ENCODE assay signal across 8 cellular contexts in the genomic region with DNA sequence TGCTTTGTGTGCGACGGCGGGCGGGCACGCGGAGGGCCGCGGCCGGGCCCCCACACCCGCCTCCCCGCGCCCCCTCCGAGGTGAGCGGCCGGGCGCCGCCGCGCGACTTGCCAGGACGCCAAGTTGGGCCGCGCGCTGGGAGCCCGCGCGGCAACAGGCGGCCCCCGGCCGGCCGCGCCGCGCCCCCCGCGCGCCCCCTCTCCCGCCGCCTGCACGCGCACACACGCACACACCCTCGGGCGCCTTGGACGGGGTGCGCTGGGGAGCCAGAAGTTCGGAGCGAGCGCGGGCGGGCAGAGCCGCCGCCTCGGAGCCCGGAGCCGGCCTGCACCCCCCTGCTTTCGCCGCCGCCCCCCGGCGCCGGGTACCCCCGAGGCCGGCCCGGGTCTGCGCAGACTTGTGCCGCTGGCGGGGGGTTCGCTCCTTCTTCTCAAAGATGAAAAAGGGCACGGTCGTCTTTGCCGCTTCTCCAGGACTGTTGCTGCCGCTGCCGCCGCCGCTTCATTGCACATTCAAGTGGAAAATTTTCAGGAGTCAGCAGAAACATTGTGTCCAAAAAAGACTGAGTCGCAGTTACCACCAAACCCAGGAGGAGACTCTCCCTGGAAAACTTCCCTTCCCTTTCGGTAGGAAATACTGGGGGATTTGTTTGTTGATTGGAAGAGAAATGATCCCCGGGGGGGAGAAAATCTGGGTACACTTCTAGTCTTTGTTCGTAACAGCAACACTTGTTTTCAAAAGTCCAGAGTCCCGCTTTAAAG. TPM values are rescaled to one million over a fixed set of nuclear protein-coding genes. Genes with fewer than 3 reads are reported as not detected.
DNase-seq lines count a peak whose midpoint lies in the region; ATAC-seq and TF ChIP-seq lines count a peak whose summit lies in the region.

No MANE protein-coding gene starts in this region.

- H3K36me3 Mint-ChIP-seq in activated naive CD8-positive, alpha-beta T cell treated with anti-CD3 and anti-CD28 coated beads, Interleukin-2, amount 10 ng/mL, durations not matched to agents 7 days and 5 days: no peaks in the 10 kb centered on the region
- H3K36me3 Mint-ChIP-seq in progenitor cell of endocrine pancreas (ENCODE audit: insufficient read depth): no peaks in the 10 kb centered on the region

- TF ChIP-seq CTCF in left ventricle myocardium inferior (IDR thresholded peaks at IDR 0.05; ENCODE audit: borderline replicate concordance) (no peak), progenitor cell of endocrine pancreas (IDR thresholded peaks at IDR 0.05; ENCODE audit: unreplicated experiment) (no peak)

- H3K27ac ChIP-seq in left ventricle myocardium inferior (replicated peaks): peak overlapping the region; percentile 98

- no peaks in the 10 kb centered on the region for H3K9me3 Mint-ChIP-seq in activated naive CD8-positive, alpha-beta T cell treated with anti-CD3 and anti-CD28 coated beads, Interleukin-2, amount 10 ng/mL, durations not matched to agents 7 days and 5 days
- no peaks in the 10 kb centered on the region for H3K9me3 Mint-ChIP-seq in progenitor cell of endocrine pancreas (ENCODE audit: low read depth)

- peak overlapping the region; percentile 40 for H3K4me3 Mint-ChIP-seq in activated naive CD8-positive, alpha-beta T cell treated with anti-CD3 and anti-CD28 coated beads, Interleukin-2, amount 10 ng/mL, durations not matched to agents 7 days and 5 days
- H3K4me3 Mint-ChIP-seq in progenitor cell of endocrine pancreas (ENCODE audit: low read depth): peak overlapping the region; percentile 95

- H3K9me3 ChIP-seq in MG63 (no peaks in the 10 kb centered on the region), left ventricle myocardium inferior (replicated peaks) (no peaks in the 10 kb centered on the region)

- H3K36me3 ChIP-seq in MG63: peaks cover 29% of the 10 kb centered on the region
- H3K36me3 ChIP-seq in left ventricle myocardium inferior: no peaks in the 10 kb centered on the region

- H3K4me1 ChIP-seq in left ventricle myocardium inferior: peaks cover 55% of the 10 kb centered on the region

- H3K27me3 ChIP-seq in MG63 (no peaks in the 10 kb centered on the region), left ventricle myocardium inferior (ENCODE audit: low read depth) (no peaks in the 10 kb centered on the region)

- POLR2A ChIA-PET in activated naive CD8-positive, alpha-beta T cell treated with anti-CD3 and anti-CD28 coated beads, Interleukin-2, amount 10 ng/mL, durations not matched to agents 7 days and 5 days (lab: Charles Lee): no interaction called here

- DNase-seq in MG63: peak; percentile 30
- peak; percentile 37 for DNase-seq in activated naive CD8-positive, alpha-beta T cell treated with anti-CD3 and anti-CD28 coated beads, Interleukin-2, amount 10 ng/mL, durations not matched to agents 7 days and 5 days
- peak; percentile 48 for DNase-seq in left ventricle myocardium inferior
- DNase-seq in progenitor cell of endocrine pancreas (ENCODE audit: low spot score, unreplicated experiment): peak; percentile 27
- DNase-seq in OCI-M1 (lab: John Stamatoyannopoulos, UW): no peak
- no peak for DNase-seq in activated gamma-delta T cell (lab: John Stamatoyannopoulos, UW)
- DNase-seq in germinal center (ENCODE audit: low spot score): no peak

- peak; percentile 4 for ATAC-seq in activated naive CD8-positive, alpha-beta T cell treated with anti-CD3 and anti-CD28 coated beads, Interleukin-2, amount 10 ng/mL, durations not matched to agents 7 days and 5 days (ENCODE audit: low read depth)

- H3K4me1 Mint-ChIP-seq in activated naive CD8-positive, alpha-beta T cell treated with anti-CD3 and anti-CD28 coated beads, Interleukin-2, amount 10 ng/mL, durations not matched to agents 7 days and 5 days: peaks cover 6% of the 10 kb centered on the region
- H3K4me1 Mint-ChIP-seq in progenitor cell of endocrine pancreas (ENCODE audit: low read depth): peaks cover 36% of the 10 kb centered on the region

- H3K4me3 ChIP-seq in GM08714 (ENCODE audit: low read length) (peak overlapping the region; percentile 38; the same call in 1 of the 2 replicates), MG63 (peak overlapping the region; percentile 67), left ventricle myocardium inferior (peak overlapping the region; percentile 84)

- no peak overlapping the region for H3K27ac Mint-ChIP-seq in activated naive CD8-positive, alpha-beta T cell treated with anti-CD3 and anti-CD28 coated beads, Interleukin-2, amount 10 ng/mL, durations not matched to agents 7 days and 5 days
- H3K27ac Mint-ChIP-seq in progenitor cell of endocrine pancreas: peak overlapping the region; percentile 99

- H3K27me3 Mint-ChIP-seq in activated naive CD8-positive, alpha-beta T cell treated with anti-CD3 and anti-CD28 coated beads, Interleukin-2, amount 10 ng/mL, durations not matched to agents 7 days and 5 days: peaks cover 73% of the 10 kb centered on the region
- no peaks in the 10 kb centered on the region for H3K27me3 Mint-ChIP-seq in progenitor cell of endocrine pancreas

- intact Hi-C loops in left ventricle myocardium inferior (cut with micrococcal nuclease): loop anchor here (10.0 kb wide), 1 partner anchor 210 kb away; no protein-coding TSS in a partner anchor

RNA-seq across cellular contexts. Expression of a gene that starts 0.9 kb away (rescaled TPM):
- total RNA-seq in MG63 (2014; rRNA removed; shearing (Covaris generic); ENCODE audit: low replicate concordance): 16.9 and 17.5 TPM in 2 replicates
- total RNA-seq in activated naive CD8-positive, alpha-beta T cell treated with anti-CD3 and anti-CD28 coated beads, Interleukin-2, amount 10 ng/mL, durations not matched to agents 7 days and 5 days: not detected
- total RNA-seq in left ventricle myocardium inferior (121 TPM), progenitor cell of endocrine pancreas (92.4 and 95.8 TPM in 2 replicates)

Comparison
In these comparisons a context has a peak if more than half of its experiments do, and no peak if none do; other contexts are left out.
1. DNase-seq: peak in MG63 (single experiment), activated naive CD8-positive, alpha-beta T cell treated with anti-CD3 and anti-CD28 coated beads, Interleukin-2, amount 10 ng/mL, durations not matched to agents 7 days and 5 days (single experiment), left ventricle myocardium inferior (single experiment) and progenitor cell of endocrine pancreas (single experiment); none in OCI-M1 (single experiment), activated gamma-delta T cell (single experiment) and germinal center (single experiment).
2. RNA of a gene that starts 0.9 kb away (total RNA-seq): 121 TPM in left ventricle myocardium inferior (single experiment), 92.4 to 95.8 TPM in progenitor cell of endocrine pancreas and 16.9 to 17.5 TPM in MG63; not detected in activated naive CD8-positive, alpha-beta T cell treated with anti-CD3 and anti-CD28 coated beads, Interleukin-2, amount 10 ng/mL, durations not matched to agents 7 days and 5 days; every median in the first group is over 10 times any median in the second.
3. Peak in every context shown above with its lines, with median percentiles within 50 percentile points of each other: H3K4me3 ChIP-seq.